ENCODE assay signal across 25 cellular contexts in the genomic region with DNA sequence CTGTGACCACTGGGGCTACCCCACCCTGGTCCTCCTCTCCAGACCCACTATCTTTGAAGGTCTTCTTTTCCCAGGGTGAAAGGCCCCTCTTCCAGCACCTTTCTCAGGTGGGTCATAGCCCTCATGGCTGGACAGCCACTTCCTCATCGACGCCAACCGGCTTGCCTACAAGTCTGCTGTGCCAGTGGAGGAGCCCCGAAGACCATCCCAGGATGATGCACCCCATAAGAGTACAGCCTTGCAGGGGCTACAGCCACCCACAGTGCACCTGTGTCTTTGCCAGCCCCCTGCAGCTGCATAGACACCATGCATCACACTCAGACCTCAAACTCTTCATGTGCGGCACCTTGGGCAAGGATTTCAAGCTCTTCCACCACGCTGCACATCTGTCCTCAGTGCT.
"Had no signal": no experiment of that assay in that cellular context is flagged by ENCODE, and none has a peak within 500 bp of the region (broad histone marks: within the 10 kb centered on the region; RNA-seq: fewer than 3 reads in every experiment).

No MANE protein-coding gene starts in this region.

- DNase-seq: activated CD4-positive, alpha-beta T cell treated with anti-CD3 and anti-CD28 coated beads, Interleukin-2, amount 10 ng/mL, durations not matched to agents 24 days and 14 days; activated CD8-positive, alpha-beta memory T cell treated with anti-CD3 and anti-CD28 coated beads for 24 hours; activated naive CD4-positive, alpha-beta T cell treated with anti-CD3 and anti-CD28 coated beads, Interleukin-2, amount 50 U/mL, for 16 hours; activated T-cell treated with anti-CD3 and anti-CD28 coated beads, Interleukin-2, amount 50 U/mL, for 48 hours; adrenal gland; brain microvascular endothelial cell; caudate nucleus; effector memory CD4-positive, alpha-beta T cell; foreskin keratinocyte; kidney glomerular epithelial cell; psoas muscle; stimulated activated CD4-positive, alpha-beta T cell treated with anti-CD3 and anti-CD28 coated beads, Interleukin-4, amount 100 ng/mL, for 4 hours; stimulated activated naive CD8-positive, alpha-beta T cell treated with anti-CD3 and anti-CD28 coated beads, Interleukin-15, Interleukin-2, amounts not matched to agents 100 U/mL and 50 U/mL, for 24 hours; T-cell; thyroid gland had no signal

- H3K9me3 ChIP-seq: adrenal gland, ascending aorta, left lung, pancreas, psoas muscle, right atrium auricular region, thyroid gland had no signal

- H3K4me1 ChIP-seq: adrenal gland, ascending aorta, foreskin keratinocyte, pancreas, psoas muscle, right atrium auricular region, thyroid gland had no signal

- H3K27me3 Mint-ChIP-seq: T-cell had no signal

- FAIRE-seq: colon, pancreas had no signal

- H3K36me3 ChIP-seq: adrenal gland, ascending aorta, brain microvascular endothelial cell, left lung, pancreas, right atrium auricular region, thyroid gland had no signal

- H3K9me3 Mint-ChIP-seq: activated CD4-positive, alpha-beta T cell treated with anti-CD3 and anti-CD28 coated beads, Interleukin-2, amount 10 ng/mL, durations not matched to agents 24 days and 14 days; mesothelial cell of epicardium; nephron; T-cell; T-helper 2 cell treated with Interferon-gamma antibody and Interleukin-4, amounts not matched to agents 5 μg/mL and 100 μg/mL, for 36 hours had no signal

- H3K4me3 Mint-ChIP-seq: mesothelial cell of epicardium; nephron; T-cell; T-helper 2 cell treated with Interferon-gamma antibody and Interleukin-4, amounts not matched to agents 5 μg/mL and 100 μg/mL, for 36 hours had no signal

- H3K4me1 Mint-ChIP-seq: mesothelial cell of epicardium, nephron had no signal

- H3K27ac ChIP-seq: adrenal gland, ascending aorta, brain microvascular endothelial cell, foreskin keratinocyte, left lung, pancreas, psoas muscle, right atrium auricular region, thyroid gland, VCaP had no signal

- H3K27ac Mint-ChIP-seq: mesothelial cell of epicardium, nephron had no signal

- ATAC-seq: activated CD4-positive, CD25-positive, alpha-beta regulatory T cell treated with anti-CD3 and anti-CD28 coated beads, Interleukin-2, amount 50 U/mL, for 24 hours; foreskin keratinocyte; left lung; pancreas; psoas muscle; stimulated activated naive CD8-positive, alpha-beta T cell treated with anti-CD3 and anti-CD28 coated beads, Interleukin-15, Interleukin-2, amounts not matched to agents 100 U/mL and 50 U/mL, for 24 hours; T-cell had no signal

- H3K36me3 Mint-ChIP-seq: mesothelial cell of epicardium, T-cell had no signal

- H3K4me3 ChIP-seq: adrenal gland, ascending aorta, left lung, pancreas, psoas muscle, right atrium auricular region, thyroid gland had no signal

- H3K27me3 ChIP-seq: adrenal gland, ascending aorta, brain microvascular endothelial cell, foreskin keratinocyte, left lung, pancreas, right atrium auricular region, thyroid gland had no signal
